Comparison of ENCODE assay signal across 17 cellular contexts in the genomic region with DNA sequence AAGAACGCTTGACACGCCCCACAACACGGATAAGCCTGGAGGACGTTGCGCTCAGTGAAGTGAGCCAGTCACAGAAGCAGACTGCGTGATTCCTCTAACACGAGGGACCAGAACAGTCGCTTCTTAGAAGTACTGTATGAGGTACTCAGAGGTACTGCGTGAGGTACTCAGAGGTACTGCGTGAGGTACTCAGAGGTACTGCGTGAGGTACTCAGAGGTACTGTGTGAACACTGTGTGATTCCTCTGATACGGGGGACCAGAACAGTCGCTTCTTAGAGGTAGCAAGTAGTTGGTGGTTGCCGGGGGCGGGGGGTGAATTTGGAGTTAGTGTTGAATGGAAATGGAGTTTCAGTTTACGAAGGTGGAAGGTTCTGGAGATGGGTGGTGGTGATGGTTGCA.
"Had no signal": no experiment of that assay in that cellular context is flagged by ENCODE, and none has a peak within 500 bp of the region (broad histone marks: within the 10 kb centered on the region; RNA-seq: fewer than 3 reads in every experiment).

No MANE protein-coding gene starts in this region.

- ATAC-seq: mucosa of descending colon; naive thymus-derived CD8-positive, alpha-beta T cell had no signal

- H3K27me3 Mint-ChIP-seq: naive thymus-derived CD8-positive, alpha-beta T cell had no signal

- H3K27ac Mint-ChIP-seq: activated naive CD4-positive, alpha-beta T cell treated with anti-CD3 and anti-CD28 coated beads for 36 hours had no signal

- H3K9me3 ChIP-seq: esophagus muscularis mucosa, mucosa of descending colon, sigmoid colon, upper lobe of left lung had no signal

- H3K4me3 Mint-ChIP-seq: activated naive CD4-positive, alpha-beta T cell treated with anti-CD3 and anti-CD28 coated beads for 36 hours; brain; immature natural killer cell had no signal

- H3K9me3 Mint-ChIP-seq: activated naive CD4-positive, alpha-beta T cell treated with anti-CD3 and anti-CD28 coated beads for 36 hours; immature natural killer cell; naive thymus-derived CD8-positive, alpha-beta T cell had no signal

- DNase-seq: activated CD4-positive, alpha-beta T cell treated with anti-CD3 and anti-CD28 coated beads, Interleukin-2, amount 50 U/mL, for 1 hour; activated CD4-positive, CD25-positive, alpha-beta regulatory T cell; activated naive CD4-positive, alpha-beta T cell treated with anti-CD3 and anti-CD28 coated beads for 36 hours; amniotic stem cell; glutamatergic neuron; immature natural killer cell; mucosa of descending colon; sigmoid colon; stimulated activated CD4-positive, alpha-beta T cell treated with anti-CD3 and anti-CD28 coated beads, Interleukin-12 subunit alpha, Interleukin-12 subunit beta, amount 100 ng/mL, for 4 hours; stimulated activated naive CD4-positive, alpha-beta T cell treated with Interleukin-2 at 50 U/mL for 16 hours; T-helper 2 cell; upper lobe of left lung had no signal

- H3K27ac ChIP-seq: dorsolateral prefrontal cortex, esophagus muscularis mucosa, sigmoid colon, upper lobe of left lung had no signal

- H3K27me3 ChIP-seq: dorsolateral prefrontal cortex, esophagus muscularis mucosa, sigmoid colon, upper lobe of left lung had no signal

- H3K4me3 ChIP-seq: dorsolateral prefrontal cortex, esophagus muscularis mucosa, lung, mucosa of descending colon, sigmoid colon, upper lobe of left lung had no signal
